Comparison of ENCODE assay signal across 10 cellular contexts in genomic region chr1:91684599-91685196, GRCh38.
DNase-seq lines count a peak whose midpoint lies in the region; ATAC-seq, FAIRE-seq and TF ChIP-seq lines count a peak whose summit lies in the region.
"Had no signal": no experiment of that assay in that cellular context is flagged by ENCODE, and none has a peak within 500 bp of the region (broad histone marks: within the 10 kb centered on the region; RNA-seq: fewer than 3 reads in every experiment).

No MANE protein-coding gene starts in this region.

- H3K4me3 ChIP-seq in CD8-positive, alpha-beta T cell (ENCODE audit: low read depth, low read length) = no peak overlapping the region
- H3K4me3 ChIP-seq in K562 = no peak overlapping the region

- POLR2A ChIA-PET in CD8-positive, alpha-beta T cell (lab: Charles Lee) = no interaction called here
- POLR2A ChIA-PET in K562 (lab: Yijun Ruan, JAX) = interaction anchor here (1.0 kb wide), 1 partner anchor 15 kb away, joined by 5 read pairs; no protein-coding TSS in a partner anchor

- ATAC-seq in CD8-positive, alpha-beta T cell = peak; percentile 52
- ATAC-seq in HG02678 (IDR thresholded peaks at IDR 0.05; ENCODE audit: unreplicated experiment) (peak; percentile 44), K562 (peak; percentile 80), GM21381 (IDR thresholded peaks at IDR 0.05; ENCODE audit: unreplicated experiment) (no peak)

- no peaks in the 10 kb centered on the region for H3K36me3 ChIP-seq in CD8-positive, alpha-beta T cell (ENCODE audit: insufficient read depth, low read length)
- peaks cover 15% of the 10 kb centered on the region; the same call in 2 of the 3 replicates for H3K36me3 ChIP-seq in K562 (ENCODE audit: control insufficient read depth, insufficient read depth, low read length)

- TF ChIP-seq EP300 in K562 (IDR thresholded peaks at IDR 0.05; ENCODE audit: low read length) = no peak

- no peak for TF ChIP-seq RAD21 in K562 (CRISPR knock-in tag; conservative IDR thresholded peaks at IDR 0.05 in 1 of 2, IDR thresholded peaks at IDR 0.05 in 1 of 2)

- no peaks in the 10 kb centered on the region for H3K9me3 ChIP-seq in CD8-positive, alpha-beta T cell (ENCODE audit: low read length)
- no peaks in the 10 kb centered on the region for H3K9me3 ChIP-seq in K562 (replicated peaks; ENCODE audit: control insufficient read depth, insufficient read depth, low read depth, low read length)

- H3K4me3 Mint-ChIP-seq in CD8-positive, alpha-beta T cell = peak overlapping the region; percentile 15
- no peak overlapping the region for H3K4me3 Mint-ChIP-seq in mesothelial cell of epicardium

- peaks cover 22% of the 10 kb centered on the region for H3K4me1 ChIP-seq in CD8-positive, alpha-beta T cell (ENCODE audit: insufficient read depth, low read length)
- H3K4me1 ChIP-seq in K562 (replicated peaks in 1 of 2; ENCODE audit: control insufficient read depth in 2 of 2, insufficient read depth in 2 of 2, low read length in 2 of 2) = peaks cover 0 to 8% of the 10 kb centered on the region in 2 experiments; a peak in 3 of 5 replicates

- CTCF ChIA-PET in CD8-positive, alpha-beta T cell (lab: Charles Lee) = interaction anchor here (2.2 kb wide), 1 partner anchor 173 kb away, joined by 11 read pairs; no protein-coding TSS in a partner anchor
- CTCF ChIA-PET in K562 (lab: Yijun Ruan, JAX; ENCODE audit: low intra/inter-chr PET ratio) = no interaction called here

- WGBS in K562 (ENCODE audit: insufficient coverage, low coverage, missing lambda C conversion rate) = 42% methylated on average over 6 of the region's 6 CpGs

- no peak overlapping the region for H3K4me2 ChIP-seq in K562 (ENCODE audit: insufficient read depth, low read length)

- peaks cover 15% of the 10 kb centered on the region for H3K36me3 Mint-ChIP-seq in CD8-positive, alpha-beta T cell
- H3K36me3 Mint-ChIP-seq in mesothelial cell of epicardium = no peaks in the 10 kb centered on the region

- in situ Hi-C loops in K562 (cut with MboI) = no loop called here

- no peak for TF ChIP-seq POLR2A in K562 (conservative IDR thresholded peaks at IDR 0.05)

- no peaks in the 10 kb centered on the region for H3K9me3 Mint-ChIP-seq in CD8-positive, alpha-beta T cell
- no peaks in the 10 kb centered on the region for H3K9me3 Mint-ChIP-seq in mesothelial cell of epicardium

- intact Hi-C loops in CD8-positive, alpha-beta T cell (cut with DNase I, micrococcal nuclease) = no loop called here
- intact Hi-C loops in K562 (cut with micrococcal nuclease) = no loop called here

- TF ChIP-seq CTCF in CD8-positive, alpha-beta T cell (IDR thresholded peaks at IDR 0.05) = no peak
- no peak for TF ChIP-seq CTCF in K562 (IDR thresholded peaks at IDR 0.05 in 2 of 3, conservative IDR thresholded peaks at IDR 0.05 in 1 of 3; ENCODE audit: insufficient read depth in 2 of 3, low read depth in 1 of 3, low read length in 3 of 3)
- no peak for TF ChIP-seq CTCF in mesothelial cell of epicardium (IDR thresholded peaks at IDR 0.05; ENCODE audit: unreplicated experiment)

- peak in 4 of 7 experiments; percentile 1 to 56 (median 12) for DNase-seq in CD8-positive, alpha-beta T cell
- DNase-seq in K562 (ENCODE audit: extremely low read depth in 1 of 4, low spot score in 3 of 4) (peak in 2 of 4 experiments; percentile 18 to 33), mesothelial cell of epicardium (ENCODE audit: low spot score in 2 of 2, unreplicated experiment in 2 of 2) (no peak), ecto neural progenitor cell (ENCODE audit: low spot score) (no peak), NCI-H187 (lab: John Stamatoyannopoulos, UW) (no peak)
- DNase-seq in activated effector memory CD4-positive, alpha-beta T cell treated with anti-CD3 and anti-CD28 coated beads, Interleukin-2, amount 50 U/mL, for 16 hours = no peak
- DNase-seq: EL had no signal

- no peaks in the 10 kb centered on the region for H3K27me3 ChIP-seq in CD8-positive, alpha-beta T cell (ENCODE audit: insufficient read depth, low read length)
- H3K27me3 ChIP-seq in K562 (ENCODE audit: control insufficient read depth in 2 of 2, insufficient read depth in 2 of 2, low read length in 2 of 2) = no peaks in the 10 kb centered on the region

- no peaks in the 10 kb centered on the region for H3K27me3 Mint-ChIP-seq in CD8-positive, alpha-beta T cell (ENCODE audit: low read depth)
- no peaks in the 10 kb centered on the region for H3K27me3 Mint-ChIP-seq in mesothelial cell of epicardium (ENCODE audit: low read depth)

- no peak overlapping the region for H2AFZ ChIP-seq in K562 (ENCODE audit: low read depth, low read length)

- peak overlapping the region; percentile 79 for H3K27ac Mint-ChIP-seq in CD8-positive, alpha-beta T cell
- H3K27ac Mint-ChIP-seq in mesothelial cell of epicardium = peak overlapping the region; percentile 77

- FAIRE-seq in K562 (lab: Jason Lieb, UNC) = peak; percentile 68
- FAIRE-seq: H54 had no signal

- H4K20me1 ChIP-seq in K562 (replicated peaks; ENCODE audit: control insufficient read depth, insufficient read depth, low read length) = no peaks in the 10 kb centered on the region

- no peak overlapping the region for H3K9ac ChIP-seq in K562 (ENCODE audit: insufficient read depth in 1 of 2, low read depth in 2 of 2, low read length in 2 of 2)

- BruUV-seq in K562 (replicated peaks; lab: Mats Ljungman, UMichigan) = no TSS peak

- H3K9me1 ChIP-seq in K562 (ENCODE audit: control insufficient read depth, insufficient read depth, low read length) = no peaks in the 10 kb centered on the region

- H3K79me2 ChIP-seq in K562 (ENCODE audit: control insufficient read depth, insufficient read depth, low read length) = no peaks in the 10 kb centered on the region

- H3K4me1 Mint-ChIP-seq in CD8-positive, alpha-beta T cell (ENCODE audit: low read depth) = peaks cover 21% of the 10 kb centered on the region
- peaks cover 38% of the 10 kb centered on the region for H3K4me1 Mint-ChIP-seq in mesothelial cell of epicardium

- H3K27ac ChIP-seq in CD8-positive, alpha-beta T cell (ENCODE audit: low read depth, low read length) = no peak overlapping the region
- H3K27ac ChIP-seq in K562 (ENCODE audit: extremely low read depth, low read depth, low read length) = peak overlapping the region; percentile 14; the same call in 1 of the 3 replicates

TF ChIP-seq in K562, 482 proteins besides CTCF, POLR2A, EP300 and RAD21 (continues in another document):
- TF ChIP-seq ZNF77 (CRISPR knock-in tag; IDR thresholded peaks at IDR 0.05) (no peak), NR1H2 (CRISPR knock-in tag; IDR thresholded peaks at IDR 0.05) (no peak), PHF21A (IDR thresholded peaks at IDR 0.05; ENCODE audit: borderline replicate concordance, low read depth) (no peak), TBL1XR1 (IDR thresholded peaks at IDR 0.05; ENCODE audit: low read length in 2 of 2) (no peak), DDX20 (tag; IDR thresholded peaks at IDR 0.05; ENCODE audit: low read depth) (no peak), MEIS2 (IDR thresholded peaks at IDR 0.05; ENCODE audit: partially characterized antibody) (peak; percentile 75), HMG20B (CRISPR knock-in tag; IDR thresholded peaks at IDR 0.05) (no peak)

Comparison
In these comparisons a context has a peak if more than half of its experiments do, and no peak if none do; other contexts are left out.
1. DNase-seq: peak in CD8-positive, alpha-beta T cell (4 of 7); none in mesothelial cell of epicardium (0 of 2), ecto neural progenitor cell (single experiment), activated effector memory CD4-positive, alpha-beta T cell treated with anti-CD3 and anti-CD28 coated beads, Interleukin-2, amount 50 U/mL, for 16 hours (single experiment) and NCI-H187 (0 of 2).